Comparison of ENCODE assay signal across 3 cellular contexts in genomic region chr18:11830585-11830984, GRCh38.
TF ChIP-seq lines count a peak whose summit lies in the region.

No MANE protein-coding gene starts in this region.

TF ChIP-seq in A549, 52 proteins besides CTCF, POLR2A, EP300 and RAD21:
- no peak for TF ChIP-seq EHMT2 (IDR thresholded peaks at IDR 0.05; ENCODE audit: low read depth)
- TF ChIP-seq MAFK (IDR thresholded peaks at IDR 0.05; ENCODE audit: partially characterized antibody) = peak; percentile 17

TF ChIP-seq in IMR-90, 13 proteins besides CTCF, POLR2A, EP300 and RAD21:
- TF ChIP-seq MAFK (IDR thresholded peaks at IDR 0.05; ENCODE audit: low read depth, low read length) (0 out of 2 replicates have a peak, but pooled peaks have one; percentile 15), CHD1 (IDR thresholded peaks at IDR 0.05; ENCODE audit: low read depth, low read length) (no peak)

TF ChIP-seq in K562, 482 proteins besides CTCF, POLR2A, EP300 and RAD21:
- TF ChIP-seq MAFG (tag; conservative IDR thresholded peaks at IDR 0.05) = peak; percentile 27; the same call in 1 of the 2 replicates
- TF ChIP-seq ESRRA (IDR thresholded peaks at IDR 0.05; ENCODE audit: borderline replicate concordance, low read depth) = no peak
- peak in 1 of 2 experiments; percentile 44; a peak in 3 of 4 replicates for TF ChIP-seq KDM1A (IDR thresholded peaks at IDR 0.05)
- peak; percentile 71 for TF ChIP-seq RBM25 (IDR thresholded peaks at IDR 0.05; ENCODE audit: low read depth, low read length, severe bottlenecking)
- TF ChIP-seq HNRNPH1 (optimal IDR thresholded peaks at IDR 0.05; ENCODE audit: low read depth, low read length) = no peak
- no peak for TF ChIP-seq ZBTB26 (CRISPR knock-in tag; IDR thresholded peaks at IDR 0.05)
- no peak for TF ChIP-seq ZNF830 (CRISPR knock-in tag; IDR thresholded peaks at IDR 0.05)
- TF ChIP-seq CCAR2 (IDR thresholded peaks at IDR 0.05; ENCODE audit: low read depth, low read length) = no peak
- TF ChIP-seq ZNF146 (CRISPR knock-in tag; IDR thresholded peaks at IDR 0.05; ENCODE audit: unreplicated experiment) = peak; percentile 91
- TF ChIP-seq NFE2 (IDR thresholded peaks at IDR 0.05; ENCODE audit: low read depth) = 0 out of 2 replicates have a peak, but pooled peaks have one; percentile 22
- TF ChIP-seq BCOR (IDR thresholded peaks at IDR 0.05) = peak; percentile 68
- TF ChIP-seq ZNF165 (CRISPR knock-in tag; IDR thresholded peaks at IDR 0.05; ENCODE audit: borderline replicate concordance) = no peak
- peak; percentile 70 for TF ChIP-seq ZNF316 (IDR thresholded peaks at IDR 0.05)
- no peak for TF ChIP-seq HDAC3 (IDR thresholded peaks at IDR 0.05; ENCODE audit: borderline replicate concordance, partially characterized antibody)
